In genomic region chr2:176907341-176907740, GRCh38 we compare ENCODE assay signal across 21 cellular contexts.
A peak's percentile ranks its signal among the peaks of the same experiment; 100 is the strongest.
DNase-seq lines count a peak whose midpoint lies in the region; ATAC-seq, FAIRE-seq and TF ChIP-seq lines count a peak whose summit lies in the region.
"Had no signal": no experiment of that assay in that cellular context is flagged by ENCODE, and none has a peak within 500 bp of the region (broad histone marks: within the 10 kb centered on the region; RNA-seq: fewer than 3 reads in every experiment).

No MANE protein-coding gene starts in this region.

- no peaks in the 10 kb centered on the region for H3K36me3 ChIP-seq in CD8-positive, alpha-beta T cell (ENCODE audit: insufficient read depth, low read length)
- H3K36me3 ChIP-seq: BE2C; BLaER1 treated with 17β-estradiol and CSF1 and Interleukin-3, amounts not matched to agents 10 nM and 100 nM; HAP-1 had no signal

- no peaks in the 10 kb centered on the region for H3K27me3 Mint-ChIP-seq in CD8-positive, alpha-beta T cell (ENCODE audit: low read depth)
- H3K27me3 Mint-ChIP-seq in chondrocyte (ENCODE audit: low read depth): peaks cover 18% of the 10 kb centered on the region
- H3K27me3 Mint-ChIP-seq: CD4-positive, alpha-beta T cell had no signal

- DNase-seq in GM18507 (ENCODE audit: extremely low spot score, insufficient read length, low read depth) (no peak), NCI-H69 (lab: John Stamatoyannopoulos, UW) (peak; percentile 20), left kidney (ENCODE audit: low read depth, low spot score) (peak; percentile 12), AG08395 (ENCODE audit: low spot score) (no peak), chondrocyte (ENCODE audit: low spot score) (no peak)
- no peak for DNase-seq in CD8-positive, alpha-beta T cell
- DNase-seq: AML-193; BE2C; Caco-2; CD4-positive, alpha-beta T cell; DMS153; DND-41; GOT3; HFFc6 had no signal

- no peaks in the 10 kb centered on the region for H3K4me1 ChIP-seq in CD8-positive, alpha-beta T cell (ENCODE audit: insufficient read depth, low read length)
- H3K4me1 ChIP-seq: BE2C; BLaER1 treated with 17β-estradiol and CSF1 and Interleukin-3, amounts not matched to agents 10 nM and 100 nM; Caco-2; HAP-1 had no signal

- no peaks in the 10 kb centered on the region for H3K9me3 ChIP-seq in CD8-positive, alpha-beta T cell (ENCODE audit: low read length)
- H3K9me3 ChIP-seq: BE2C, Caco-2, HAP-1 had no signal

- no peak overlapping the region for H3K27ac Mint-ChIP-seq in CD8-positive, alpha-beta T cell
- no peak overlapping the region for H3K27ac Mint-ChIP-seq in chondrocyte (ENCODE audit: unreplicated experiment)
- H3K27ac Mint-ChIP-seq: CD14-positive monocyte; CD4-positive, alpha-beta T cell; HFFc6 had no signal

- H3K27me3 ChIP-seq in CD8-positive, alpha-beta T cell (ENCODE audit: insufficient read depth, low read length): no peaks in the 10 kb centered on the region
- H3K27me3 ChIP-seq: BE2C; BLaER1 treated with 17β-estradiol and CSF1 and Interleukin-3, amounts not matched to agents 10 nM and 100 nM had no signal

- H3K36me3 Mint-ChIP-seq in CD8-positive, alpha-beta T cell: no peaks in the 10 kb centered on the region
- H3K36me3 Mint-ChIP-seq in chondrocyte (ENCODE audit: low read depth): no peaks in the 10 kb centered on the region
- H3K36me3 Mint-ChIP-seq: CD14-positive monocyte had no signal

- no peaks in the 10 kb centered on the region for H3K9me3 Mint-ChIP-seq in CD8-positive, alpha-beta T cell
- no peaks in the 10 kb centered on the region for H3K9me3 Mint-ChIP-seq in chondrocyte (ENCODE audit: low read depth)
- H3K9me3 Mint-ChIP-seq: CD4-positive, alpha-beta T cell; HFFc6 had no signal

- CTCF ChIA-PET in CD8-positive, alpha-beta T cell (lab: Charles Lee): interaction anchor here (1.1 kb wide), 1 partner anchor 90 kb away, joined by 5 read pairs; no protein-coding TSS in a partner anchor

- no peak for ATAC-seq in CD8-positive, alpha-beta T cell

- POLR2A ChIA-PET in CD8-positive, alpha-beta T cell (lab: Charles Lee): no interaction called here

- H3K4me3 ChIP-seq in CD8-positive, alpha-beta T cell (ENCODE audit: low read depth, low read length): no peak overlapping the region
- H3K4me3 ChIP-seq: BLaER1 treated with 17β-estradiol and CSF1 and Interleukin-3, amounts not matched to agents 10 nM and 100 nM; HAP-1 had no signal

- TF ChIP-seq CTCF in CD8-positive, alpha-beta T cell (IDR thresholded peaks at IDR 0.05): no peak
- no peak for TF ChIP-seq CTCF in chondrocyte (IDR thresholded peaks at IDR 0.05)

- intact Hi-C loops in CD8-positive, alpha-beta T cell (cut with DNase I, micrococcal nuclease): no loop called here

- peaks cover 8% of the 10 kb centered on the region for H3K4me1 Mint-ChIP-seq in CD8-positive, alpha-beta T cell (ENCODE audit: low read depth)
- H3K4me1 Mint-ChIP-seq in chondrocyte (ENCODE audit: low read depth): no peaks in the 10 kb centered on the region
- H3K4me1 Mint-ChIP-seq: CD14-positive monocyte had no signal

- H3K27ac ChIP-seq in CD8-positive, alpha-beta T cell (ENCODE audit: low read depth, low read length): no peak overlapping the region
- H3K27ac ChIP-seq: BLaER1 treated with 17β-estradiol and CSF1 and Interleukin-3, amounts not matched to agents 10 nM and 100 nM had no signal

- peak; percentile 49 for FAIRE-seq in GM18507 (lab: Jason Lieb, UNC)
- FAIRE-seq: A204.1, G401.6, GM12892, H54 had no signal

- H3K4me3 Mint-ChIP-seq in CD8-positive, alpha-beta T cell: no peak overlapping the region
- no peak overlapping the region for H3K4me3 Mint-ChIP-seq in chondrocyte (ENCODE audit: unreplicated experiment)
- H3K4me3 Mint-ChIP-seq: CD14-positive monocyte; CD4-positive, alpha-beta T cell; HFFc6 had no signal

Comparison
In these comparisons a context has a peak if more than half of its experiments do, and no peak if none do; other contexts are left out.
1. DNase-seq: peak in NCI-H69 (single experiment) and left kidney (single experiment); none in GM18507 (single experiment), AG08395 (single experiment), CD8-positive, alpha-beta T cell (0 of 7) and chondrocyte (single experiment).